Comparison of ENCODE assay signal across 14 cellular contexts in the genomic region with DNA sequence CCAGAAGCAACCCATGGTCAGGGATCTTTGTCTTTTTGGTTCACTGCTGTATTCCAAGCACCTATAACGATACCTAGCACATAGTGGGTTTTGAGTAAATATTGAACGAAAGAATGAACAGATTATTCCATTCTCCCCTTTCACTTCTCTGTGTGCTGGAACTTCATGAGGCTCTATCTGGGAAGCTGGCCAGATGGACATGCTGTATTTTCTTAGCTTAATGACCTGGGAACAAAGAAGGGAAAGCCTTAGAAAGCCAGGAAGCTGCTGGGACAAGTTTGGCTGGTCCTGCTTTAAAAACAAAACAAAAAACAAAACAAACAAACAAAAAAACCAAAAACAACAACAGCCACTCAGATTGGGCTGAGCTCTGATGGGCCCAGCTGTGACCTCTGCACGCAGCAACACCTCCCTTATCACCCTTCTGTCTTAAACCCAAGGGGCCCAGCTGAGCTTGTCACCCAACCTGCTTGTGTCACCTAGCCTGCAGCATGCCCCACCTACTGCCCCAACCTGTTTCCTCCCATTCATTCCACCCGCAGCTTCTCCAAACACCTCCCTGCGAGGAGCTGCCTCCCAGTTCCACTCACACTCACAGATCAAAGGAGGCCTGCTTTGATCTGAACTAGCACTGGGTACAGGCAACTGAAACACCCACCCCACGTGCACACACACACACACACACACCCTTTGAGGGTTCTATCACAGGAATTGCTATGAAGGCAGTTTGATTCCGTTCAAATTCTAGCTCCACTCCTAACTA. TPM values are rescaled to one million over a fixed set of nuclear protein-coding genes. Genes with fewer than 3 reads are reported as not detected.
DNase-seq lines count a peak whose midpoint lies in the region; ATAC-seq and TF ChIP-seq lines count a peak whose summit lies in the region.
"Had no signal": no experiment of that assay in that cellular context is flagged by ENCODE, and none has a peak within 500 bp of the region (broad histone marks: within the 10 kb centered on the region; RNA-seq: fewer than 3 reads in every experiment).

No MANE protein-coding gene starts in this region.

- TF ChIP-seq EP300 in gastroesophageal sphincter (IDR thresholded peaks at IDR 0.05) = no peak

- H3K27me3 ChIP-seq in mammary epithelial cell (ENCODE audit: insufficient read depth, low read length) (peaks cover 2% of the 10 kb centered on the region), gastroesophageal sphincter (no peaks in the 10 kb centered on the region)

- no peaks in the 10 kb centered on the region for H3K9me3 Mint-ChIP-seq in endothelial cell (ENCODE audit: unreplicated experiment)

- CTCF ChIA-PET in mammary epithelial cell (lab: Charles Lee; ENCODE audit: low non-redundant PET) = interaction anchor here (0.7 kb wide), 1 partner anchor 12 kb away, joined by 5 read pairs; no protein-coding TSS in a partner anchor

- no peak overlapping the region for H2AFZ ChIP-seq in mammary epithelial cell (ENCODE audit: low read depth, low read length)

- ATAC-seq in gastroesophageal sphincter (no peak), HG03439 (IDR thresholded peaks at IDR 0.05; ENCODE audit: unreplicated experiment) (no peak), GM21526 (IDR thresholded peaks at IDR 0.05; ENCODE audit: low FRiP score, unreplicated experiment) (no peak)
- ATAC-seq: activated naive CD4-positive, alpha-beta T cell treated with anti-CD3 and anti-CD28 coated beads, Interleukin-2, amount 50 U/mL, for 72 hours; stimulated activated naive CD8-positive, alpha-beta T cell treated with anti-CD3 and anti-CD28 coated beads, Interleukin-15, amount 100 ng/mL, for 72 hours had no signal

- peaks cover 10% of the 10 kb centered on the region for H3K27me3 Mint-ChIP-seq in endothelial cell (ENCODE audit: unreplicated experiment)

- H3K4me3 Mint-ChIP-seq in endothelial cell (ENCODE audit: unreplicated experiment) = no peak overlapping the region
- H3K4me3 Mint-ChIP-seq: stimulated activated naive CD8-positive, alpha-beta T cell treated with anti-CD3 and anti-CD28 coated beads, Interleukin-15, amount 100 ng/mL, for 72 hours had no signal

- H4K20me1 ChIP-seq in mammary epithelial cell (ENCODE audit: insufficient read depth, low read length) = no peaks in the 10 kb centered on the region

- no TSS peak for BruUV-seq in mammary epithelial cell (replicated peaks; lab: Mats Ljungman, UMichigan)

- no peak overlapping the region for H3K9ac ChIP-seq in mammary epithelial cell (ENCODE audit: insufficient read depth, low read length)

- H3K9me3 ChIP-seq in mammary epithelial cell (replicated peaks; ENCODE audit: insufficient read depth, low read length) = no peaks in the 10 kb centered on the region
- H3K9me3 ChIP-seq in gastroesophageal sphincter = no peaks in the 10 kb centered on the region

- in situ Hi-C loops in T47D (cut with HindIII; ENCODE audit: low pct_unique_long_range_greater_than_20kb, low sequenced_read_pairs) = no loop called here
- in situ Hi-C loops in mammary epithelial cell (cut with MboI; ENCODE audit: low sequenced_read_pairs in 2 of 2) = no loop called here

- intact Hi-C loops in mammary epithelial cell (cut with micrococcal nuclease) = no loop called here

- dilution Hi-C loops in mammary epithelial cell (cut with HindIII; ENCODE audit: low sequenced_read_pairs) = no loop called here

- peak overlapping the region; percentile 17 for H3K27ac Mint-ChIP-seq in endothelial cell (ENCODE audit: unreplicated experiment)
- H3K27ac Mint-ChIP-seq: activated naive CD4-positive, alpha-beta T cell treated with anti-CD3 and anti-CD28 coated beads, Interleukin-2, amount 50 U/mL, for 72 hours had no signal

- H3K4me1 ChIP-seq in mammary epithelial cell (ENCODE audit: insufficient read depth, low read length) (no peaks in the 10 kb centered on the region), gastroesophageal sphincter (peaks cover 0 to 15% (median 0%) of the 10 kb centered on the region in 3 donors)

- TF ChIP-seq CTCF in mammary epithelial cell (conservative IDR thresholded peaks at IDR 0.05 in 1 of 2, IDR thresholded peaks at IDR 0.05 in 1 of 2; ENCODE audit: extremely low read depth in 1 of 2, insufficient read depth in 1 of 2, low read depth in 1 of 2, low read length in 2 of 2) (no peak), endothelial cell (IDR thresholded peaks at IDR 0.05; ENCODE audit: unreplicated experiment) (no peak), gastroesophageal sphincter (IDR thresholded peaks at IDR 0.05) (no peak)

- H3K27ac ChIP-seq in mammary epithelial cell (ENCODE audit: insufficient read depth, low read depth, low read length) = no peak overlapping the region
- H3K27ac ChIP-seq in gastroesophageal sphincter = no peak overlapping the region

- WGBS in mammary epithelial cell (ENCODE audit: low coverage, missing lambda C conversion rate) = 49% methylated on average over 7 of the region's 7 CpGs
- 35 to 61% methylated on average over 5 to 6 of the region's 7 CpGs for WGBS in gastroesophageal sphincter (ENCODE audit: low coverage in 1 of 2), 2 donors

- peaks cover 9% of the 10 kb centered on the region for H3K36me3 Mint-ChIP-seq in endothelial cell (ENCODE audit: low read depth, unreplicated experiment)

- no peak overlapping the region for H3K4me3 ChIP-seq in mammary epithelial cell (replicated peaks in 1 of 3; ENCODE audit: insufficient read depth in 1 of 3, low read depth in 2 of 3, low read length in 3 of 3)
- no peak overlapping the region for H3K4me3 ChIP-seq in gastroesophageal sphincter

- peaks cover 26% of the 10 kb centered on the region for H3K4me1 Mint-ChIP-seq in endothelial cell (ENCODE audit: unreplicated experiment)

- no peaks in the 10 kb centered on the region for H3K79me2 ChIP-seq in mammary epithelial cell (ENCODE audit: insufficient read depth, low read length)

- no peak overlapping the region for H3K4me2 ChIP-seq in mammary epithelial cell (ENCODE audit: insufficient read depth, low read depth, low read length)

- DNase-seq in T47D (ENCODE audit: low read depth in 1 of 2, low spot score in 1 of 2) = peak; percentile 78 to 92
- DNase-seq in mammary epithelial cell = no peak
- no peak for DNase-seq in endothelial cell (ENCODE audit: low spot score)
- DNase-seq in lung microvascular endothelial cell (ENCODE audit: low read depth in 2 of 2) = peak; percentile 16 to 69
- peak; percentile 72 for DNase-seq in ureter (ENCODE audit: low spot score)
- DNase-seq: activated CD4-positive, alpha-beta T cell treated with anti-CD3 and anti-CD28 coated beads, Interleukin-2, amount 50 U/mL, for 4 hours; effector CD8-positive, alpha-beta T cell; NCI-H1694; stimulated activated CD4-positive, alpha-beta T cell treated with anti-CD3 and anti-CD28 coated beads, Interleukin-2, amount 100 ng/mL, for 48 hours; stimulated activated naive CD8-positive, alpha-beta T cell treated with anti-CD3 and anti-CD28 coated beads, Interleukin-15, amount 100 ng/mL, for 72 hours had no signal

- H3K36me3 ChIP-seq in mammary epithelial cell (ENCODE audit: insufficient read depth, low read length) = no peaks in the 10 kb centered on the region
- H3K36me3 ChIP-seq in gastroesophageal sphincter = no peaks in the 10 kb centered on the region

- TF ChIP-seq POLR2A in gastroesophageal sphincter (IDR thresholded peaks at IDR 0.05) = no peak

RNA-seq across cellular contexts. Expression of gene SLC30A1, which starts 37.1 kb away (rescaled TPM):
- 10 to 100 TPM; 30.2 to 63.0 TPM for total RNA-seq in mammary epithelial cell
- 6.6 TPM for polyA plus RNA-seq in mammary epithelial cell
- 18.0 TPM for polyA minus RNA-seq in mammary epithelial cell
- total RNA-seq in endothelial cell (ENCODE audit: unreplicated experiment) = 7.7 TPM
- total RNA-seq in lung microvascular endothelial cell = 17.4 and 31.9 TPM in 2 replicates
- total RNA-seq in ureter = 28.9 TPM
- total RNA-seq in gastroesophageal sphincter = 10 to 100 TPM; 10.1 to 17.3 (median 13.0) TPM

RNA-seq across cellular contexts. Expression of gene RD3, which starts 49.9 kb away (rescaled TPM):
- total RNA-seq in mammary epithelial cell = not detected
- not detected for polyA plus RNA-seq in mammary epithelial cell
- not detected for polyA minus RNA-seq in mammary epithelial cell
- 0.10 TPM for total RNA-seq in endothelial cell (ENCODE audit: unreplicated experiment)
- not detected in 2 replicates for total RNA-seq in lung microvascular endothelial cell
- 0.65 TPM for total RNA-seq in ureter
- under 1 TPM; 0.31 to 0.69 (median 0.53) TPM for total RNA-seq in gastroesophageal sphincter
- total RNA-seq: activated naive CD4-positive, alpha-beta T cell treated with anti-CD3 and anti-CD28 coated beads, Interleukin-2, amount 50 U/mL, for 72 hours had no signal

Comparison
In these comparisons a context has a peak if more than half of its experiments do, and no peak if none do; other contexts are left out.
1. DNase-seq: peak in T47D (2 of 2), lung microvascular endothelial cell (2 of 2) and ureter (single experiment); none in mammary epithelial cell (single experiment) and endothelial cell (single experiment).